ENCODE assay signal across 1 cellular context in the genomic region with DNA sequence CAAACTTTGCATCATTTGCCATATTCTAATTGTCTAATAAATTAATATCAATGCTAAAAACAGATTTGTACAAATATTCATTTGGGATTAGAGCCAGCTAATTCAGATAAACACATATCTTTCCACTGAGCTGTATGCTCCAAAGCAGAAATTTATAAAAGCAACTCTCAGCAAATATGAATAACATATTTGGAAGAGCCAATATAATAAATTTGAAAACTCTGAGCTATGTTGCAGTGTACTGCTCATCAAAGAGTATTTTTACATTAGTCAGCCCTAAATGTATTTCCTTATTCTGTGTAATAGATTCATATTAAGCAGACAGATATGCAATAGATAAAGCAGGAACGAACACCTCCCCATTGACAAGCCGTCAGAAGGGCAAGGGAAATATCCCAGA.
TF ChIP-seq lines count a peak whose summit lies in the region.

No MANE protein-coding gene starts in this region.

TF ChIP-seq in IMR-90, 13 proteins besides CTCF, POLR2A, EP300 and RAD21 (continued from another document):
- TF ChIP-seq MAFK (IDR thresholded peaks at IDR 0.05; ENCODE audit: low read depth, low read length): no peak
- TF ChIP-seq, protein P1, sequence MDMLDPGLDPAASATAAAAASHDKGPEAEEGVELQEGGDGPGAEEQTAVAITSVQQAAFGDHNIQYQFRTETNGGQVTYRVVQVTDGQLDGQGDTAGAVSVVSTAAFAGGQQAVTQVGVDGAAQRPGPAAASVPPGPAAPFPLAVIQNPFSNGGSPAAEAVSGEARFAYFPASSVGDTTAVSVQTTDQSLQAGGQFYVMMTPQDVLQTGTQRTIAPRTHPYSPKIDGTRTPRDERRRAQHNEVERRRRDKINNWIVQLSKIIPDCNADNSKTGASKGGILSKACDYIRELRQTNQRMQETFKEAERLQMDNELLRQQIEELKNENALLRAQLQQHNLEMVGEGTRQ (IDR thresholded peaks at IDR 0.05; ENCODE audit: low read depth, low read length): no peak
- no peak for TF ChIP-seq FOS (IDR thresholded peaks at IDR 0.05; ENCODE audit: low read depth, low read length)
- TF ChIP-seq, protein P2, sequence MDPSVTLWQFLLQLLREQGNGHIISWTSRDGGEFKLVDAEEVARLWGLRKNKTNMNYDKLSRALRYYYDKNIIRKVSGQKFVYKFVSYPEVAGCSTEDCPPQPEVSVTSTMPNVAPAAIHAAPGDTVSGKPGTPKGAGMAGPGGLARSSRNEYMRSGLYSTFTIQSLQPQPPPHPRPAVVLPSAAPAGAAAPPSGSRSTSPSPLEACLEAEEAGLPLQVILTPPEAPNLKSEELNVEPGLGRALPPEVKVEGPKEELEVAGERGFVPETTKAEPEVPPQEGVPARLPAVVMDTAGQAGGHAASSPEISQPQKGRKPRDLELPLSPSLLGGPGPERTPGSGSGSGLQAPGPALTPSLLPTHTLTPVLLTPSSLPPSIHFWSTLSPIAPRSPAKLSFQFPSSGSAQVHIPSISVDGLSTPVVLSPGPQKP (IDR thresholded peaks at IDR 0.05; ENCODE audit: borderline replicate concordance, low read depth, low read length): no peak
